ENCODE assay signal across 17 cellular contexts in the genomic region with DNA sequence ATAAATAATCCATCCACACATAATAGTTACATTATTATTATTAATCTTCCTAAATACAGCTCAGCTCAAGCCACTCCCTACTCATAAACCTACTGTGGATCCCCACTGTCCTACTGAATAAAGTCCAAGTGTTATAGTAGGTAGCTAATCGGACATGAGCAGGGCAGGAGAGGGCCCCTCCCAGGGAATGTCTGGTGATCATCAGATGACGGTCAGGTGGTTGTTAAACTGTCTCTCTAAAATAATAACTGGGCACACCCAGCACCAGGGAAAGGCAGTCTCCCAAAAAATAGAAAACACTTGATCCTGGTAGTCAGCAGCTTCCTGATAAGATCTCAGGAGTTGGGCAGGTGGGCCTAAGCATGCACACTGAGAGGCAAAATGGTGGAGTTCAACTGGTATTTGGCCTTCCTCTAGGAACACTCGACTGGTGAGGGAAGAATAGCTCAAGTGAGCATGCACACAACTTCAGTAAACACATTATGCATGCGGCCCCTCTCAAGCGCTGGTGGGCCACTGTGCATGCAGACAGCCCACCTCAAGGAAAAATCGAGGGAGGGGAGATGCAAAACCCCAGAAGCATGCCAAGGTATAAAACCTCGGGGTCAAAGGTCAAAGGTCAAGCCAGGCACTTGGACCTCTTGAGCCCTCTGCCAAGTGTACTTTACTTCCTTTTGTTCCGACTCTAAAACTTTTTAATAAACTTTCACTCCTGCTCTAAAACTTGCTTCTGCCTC.
A peak's percentile ranks its signal among the peaks of the same experiment; 100 is the strongest.
DNase-seq lines count a peak whose midpoint lies in the region; TF ChIP-seq lines count a peak whose summit lies in the region.
"Had no signal": no experiment of that assay in that cellular context is flagged by ENCODE, and none has a peak within 500 bp of the region (broad histone marks: within the 10 kb centered on the region; RNA-seq: fewer than 3 reads in every experiment).

No MANE protein-coding gene starts in this region.

- H3K4me2 ChIP-seq in mammary epithelial cell (ENCODE audit: insufficient read depth, low read depth, low read length) = no peak overlapping the region
- H3K4me2 ChIP-seq in mesendoderm (ENCODE audit: low read length) = no peak overlapping the region

- H4K5ac ChIP-seq in mesendoderm (ENCODE audit: low read length) = no peak overlapping the region

- in situ Hi-C loops in mammary epithelial cell (cut with MboI; ENCODE audit: low sequenced_read_pairs in 2 of 2) = no loop called here

- CTCF ChIA-PET in mammary epithelial cell (lab: Charles Lee; ENCODE audit: low non-redundant PET) = no interaction called here

- H3K27ac ChIP-seq in breast epithelium = peak overlapping the region in 1 of 2 donors; percentile 83
- no peak overlapping the region for H3K27ac ChIP-seq in mammary epithelial cell (ENCODE audit: insufficient read depth, low read depth, low read length)
- H3K27ac ChIP-seq in esophagus muscularis mucosa (replicated peaks in 1 of 4) = peak overlapping the region in 2 of 4 donors; percentile 21 to 54
- H3K27ac ChIP-seq in muscle layer of colon (ENCODE audit: low read depth, low read length) = peak overlapping the region; percentile 48
- H3K27ac ChIP-seq in testis = peak overlapping the region; percentile 6 to 82
- H3K27ac ChIP-seq in mesendoderm (ENCODE audit: low read depth, low read length) = no peak overlapping the region
- H3K27ac ChIP-seq: psoas muscle, VCaP had no signal

- H3K23ac ChIP-seq in mesendoderm (ENCODE audit: low read length) = no peak overlapping the region

- H3K79me1 ChIP-seq in mesendoderm (ENCODE audit: low read length) = no peaks in the 10 kb centered on the region

- H3K4me1 ChIP-seq in breast epithelium (peaks cover 0 to under 1% of the 10 kb centered on the region in 2 donors), mammary epithelial cell (ENCODE audit: insufficient read depth, low read length) (no peaks in the 10 kb centered on the region), esophagus muscularis mucosa (peaks cover 49 to 58% (median 52%) of the 10 kb centered on the region in 4 donors), muscle layer of colon (ENCODE audit: insufficient read depth, low read length) (peaks cover 59% of the 10 kb centered on the region), testis (peaks cover 48% of the 10 kb centered on the region), mesendoderm (ENCODE audit: control insufficient read depth, low read depth, low read length) (peaks cover under 1% of the 10 kb centered on the region)
- H3K4me1 ChIP-seq: psoas muscle had no signal

- H3K9ac ChIP-seq in mammary epithelial cell (ENCODE audit: insufficient read depth, low read length) = no peak overlapping the region
- no peak overlapping the region for H3K9ac ChIP-seq in muscle layer of colon (ENCODE audit: low read length)
- no peak overlapping the region for H3K9ac ChIP-seq in mesendoderm (ENCODE audit: low read length)

- no peak for TF ChIP-seq CTCF in breast epithelium (IDR thresholded peaks at IDR 0.05)
- no peak for TF ChIP-seq CTCF in mammary epithelial cell (conservative IDR thresholded peaks at IDR 0.05 in 1 of 2, IDR thresholded peaks at IDR 0.05 in 1 of 2; ENCODE audit: extremely low read depth in 1 of 2, insufficient read depth in 1 of 2, low read depth in 1 of 2, low read length in 2 of 2)
- TF ChIP-seq CTCF in esophagus muscularis mucosa (IDR thresholded peaks at IDR 0.05) = no peak
- TF ChIP-seq CTCF in testis (IDR thresholded peaks at IDR 0.05) = no peak

- no peak overlapping the region for H3K4me3 ChIP-seq in breast epithelium
- no peak overlapping the region for H3K4me3 ChIP-seq in mammary epithelial cell (replicated peaks in 1 of 3; ENCODE audit: insufficient read depth in 1 of 3, low read depth in 2 of 3, low read length in 3 of 3)
- no peak overlapping the region for H3K4me3 ChIP-seq in esophagus muscularis mucosa
- no peak overlapping the region for H3K4me3 ChIP-seq in muscle layer of colon (ENCODE audit: low read depth in 1 of 2, low read length in 2 of 2)
- no peak overlapping the region for H3K4me3 ChIP-seq in testis
- no peak overlapping the region for H3K4me3 ChIP-seq in mesendoderm (ENCODE audit: low read length)
- H3K4me3 ChIP-seq: psoas muscle had no signal

- no peak overlapping the region for H3K56ac ChIP-seq in mesendoderm (ENCODE audit: low read length)

- H3K27me3 ChIP-seq in breast epithelium (no peaks in the 10 kb centered on the region), mammary epithelial cell (ENCODE audit: insufficient read depth, low read length) (no peaks in the 10 kb centered on the region), esophagus muscularis mucosa (no peaks in the 10 kb centered on the region), muscle layer of colon (ENCODE audit: control insufficient read depth in 1 of 2, insufficient read depth in 2 of 2, low read length in 2 of 2) (no peaks in the 10 kb centered on the region), testis (no peaks in the 10 kb centered on the region), mesendoderm (ENCODE audit: insufficient read depth, low read length, poor library complexity) (no peaks in the 10 kb centered on the region)

- no peaks in the 10 kb centered on the region for H4K20me1 ChIP-seq in mammary epithelial cell (ENCODE audit: insufficient read depth, low read length)

- H3K9me3 ChIP-seq in breast epithelium (no peaks in the 10 kb centered on the region), mammary epithelial cell (replicated peaks; ENCODE audit: insufficient read depth, low read length) (no peaks in the 10 kb centered on the region), esophagus muscularis mucosa (no peaks in the 10 kb centered on the region), muscle layer of colon (ENCODE audit: low read length) (no peaks in the 10 kb centered on the region), testis (no peaks in the 10 kb centered on the region)
- H3K9me3 ChIP-seq: psoas muscle had no signal

- no peak overlapping the region for H2BK5ac ChIP-seq in mesendoderm (ENCODE audit: low read length)

- DNase-seq in breast epithelium (ENCODE audit: low spot score in 2 of 2) = peak; percentile 13 to 43
- DNase-seq in mammary epithelial cell = no peak
- peak; percentile 68 for DNase-seq in esophagus muscularis mucosa (ENCODE audit: extremely low spot score)
- DNase-seq in testis = peak; percentile 14
- no peak for DNase-seq in stimulated activated CD4-positive, alpha-beta T cell treated with anti-CD3 and anti-CD28 coated beads, Interleukin-4, amount 100 ng/mL, for 24 hours
- no peak for DNase-seq in mesendoderm
- DNase-seq in NCI-H82 treated with DMSO at 0.1 percent for 48 hours (lab: John Stamatoyannopoulos, UW; ENCODE audit: unreplicated experiment) = no peak
- DNase-seq: activated CD4-positive, alpha-beta T cell treated with anti-CD3 and anti-CD28 coated beads, Interleukin-2, amount 50 U/mL, for 4 hours; activated naive CD4-positive, alpha-beta T cell treated with anti-CD3 and anti-CD28 coated beads for 36 hours; activated T-cell treated with anti-CD3 and anti-CD28 coated beads, Interleukin-2, amount 50 U/mL, for 4 hours; midbrain; NCI-H1105; NCI-H2081 treated with DMSO at 0.1 percent for 48 hours; T-helper 2 cell had no signal

- H4K8ac ChIP-seq in mesendoderm (ENCODE audit: low read depth, low read length) = no peak overlapping the region

- dilution Hi-C loops in mammary epithelial cell (cut with HindIII; ENCODE audit: low sequenced_read_pairs) = no loop called here

- no peak overlapping the region for H3K4ac ChIP-seq in mesendoderm (ENCODE audit: low read depth, low read length)

- H2BK120ac ChIP-seq in mesendoderm (ENCODE audit: low read depth, low read length) = no peak overlapping the region

- intact Hi-C loops in breast epithelium (cut with DNase I; ENCODE audit: low total_unique reads) = no loop called here
- intact Hi-C loops in mammary epithelial cell (cut with micrococcal nuclease) = no loop called here
- intact Hi-C loops in esophagus muscularis mucosa (cut with DNase I) = loop anchor here (10.0 kb wide), 1 partner anchor 69 kb away; a partner anchor contains a TSS
- intact Hi-C loops in testis (cut with DNase I; ENCODE audit: low total_unique reads) = no loop called here

- H3K79me2 ChIP-seq in mammary epithelial cell (ENCODE audit: insufficient read depth, low read length) (no peaks in the 10 kb centered on the region), mesendoderm (ENCODE audit: control insufficient read depth, insufficient read depth, low read length) (no peaks in the 10 kb centered on the region)

- TF ChIP-seq POLR2A in breast epithelium (IDR thresholded peaks at IDR 0.05) (no peak), esophagus muscularis mucosa (IDR thresholded peaks at IDR 0.05; ENCODE audit: low read depth) (no peak), testis (IDR thresholded peaks at IDR 0.05) (no peak)

- no peak overlapping the region for H2AK5ac ChIP-seq in mesendoderm (ENCODE audit: low read length)

- 78% methylated on average over 7 of the region's 8 CpGs for WGBS in mammary epithelial cell (ENCODE audit: low coverage, missing lambda C conversion rate)
- 87% methylated on average over 8 of the region's 8 CpGs for WGBS in esophagus muscularis mucosa
- 73 to 76% methylated on average over 8 of the region's 8 CpGs for WGBS in testis, 2 donors
- WGBS in mesendoderm (ENCODE audit: extremely low coverage, insufficient coverage, low lambda C conversion rate) = no CpG with 5 or more reads among the region's 8 CpGs

- H2AFZ ChIP-seq in mammary epithelial cell (ENCODE audit: low read depth, low read length) = no peak overlapping the region

- H3K36me3 ChIP-seq in breast epithelium = no peaks in the 10 kb centered on the region
- H3K36me3 ChIP-seq in mammary epithelial cell (ENCODE audit: insufficient read depth, low read length) = no peaks in the 10 kb centered on the region
- no peaks in the 10 kb centered on the region for H3K36me3 ChIP-seq in esophagus muscularis mucosa
- H3K36me3 ChIP-seq in muscle layer of colon (ENCODE audit: insufficient read depth, low read length) = no peaks in the 10 kb centered on the region
- H3K36me3 ChIP-seq in testis (ENCODE audit: low read depth, missing control alignments) = no peaks in the 10 kb centered on the region
- H3K36me3 ChIP-seq in mesendoderm (ENCODE audit: control insufficient read depth, insufficient read depth, low read length) = no peaks in the 10 kb centered on the region

- H2BK15ac ChIP-seq in mesendoderm (replicated peaks; ENCODE audit: low read depth) = no peak overlapping the region

- no TSS peak for BruUV-seq in mammary epithelial cell (replicated peaks; lab: Mats Ljungman, UMichigan)

- TF ChIP-seq EP300 in esophagus muscularis mucosa (IDR thresholded peaks at IDR 0.05) = no peak

- no peak overlapping the region for H3K18ac ChIP-seq in mesendoderm (ENCODE audit: low read length)

Comparison
In these comparisons a context has a peak if more than half of its experiments do, and no peak if none do; other contexts are left out.
1. DNase-seq: peak in breast epithelium (2 of 2), esophagus muscularis mucosa (single experiment) and testis (single experiment); none in mammary epithelial cell (single experiment), stimulated activated CD4-positive, alpha-beta T cell treated with anti-CD3 and anti-CD28 coated beads, Interleukin-4, amount 100 ng/mL, for 24 hours (single experiment), mesendoderm (single experiment) and NCI-H82 treated with DMSO at 0.1 percent for 48 hours (single experiment).
2. H3K27ac ChIP-seq: peak in muscle layer of colon (single experiment) and testis (2 of 2); none in mammary epithelial cell (single experiment) and mesendoderm (single experiment).